ENCODE assay signal across 8 cellular contexts in genomic region chr1:59020151-59020997, GRCh38.
DNase-seq lines count a peak whose midpoint lies in the region; ATAC-seq, FAIRE-seq and TF ChIP-seq lines count a peak whose summit lies in the region.

No MANE protein-coding gene starts in this region.

- H3F3A ChIP-seq in GM23248 (ENCODE audit: insufficient read depth): peaks cover 15% of the 10 kb centered on the region

- peak overlapping the region; percentile 83 for H3K4me2 ChIP-seq in GM23248 (ENCODE audit: unreplicated experiment)

- ATAC-seq in natural killer cell: peak; percentile 84 to 94 (median 87)

- H3K79me2 ChIP-seq in GM23248 (ENCODE audit: insufficient read depth): no peaks in the 10 kb centered on the region

- POLR2A ChIA-PET in GM10248 (lab: Yijun Ruan, JAX): interaction anchor here (1.4 kb wide), 1 partner anchor 236 kb away, joined by 3 read pairs; the partner anchor contains the start of gene JUN

- no peaks in the 10 kb centered on the region for H3K9me3 Mint-ChIP-seq in natural killer cell

- in situ Hi-C loops in GM23248 (cut with MboI): no loop called here

- H3K27ac ChIP-seq in GM23248: peak overlapping the region; percentile 59

- no peaks in the 10 kb centered on the region for H3K9me3 ChIP-seq in GM23248 (ENCODE audit: low read depth)
- no peaks in the 10 kb centered on the region for H3K9me3 ChIP-seq in endocrine pancreas (ENCODE audit: control insufficient read depth, low read length)

- H4K20me1 ChIP-seq in GM23248 (ENCODE audit: insufficient read depth): no peaks in the 10 kb centered on the region

- peaks cover 50% of the 10 kb centered on the region for H3K4me1 ChIP-seq in GM23248 (ENCODE audit: insufficient read depth)
- H3K4me1 ChIP-seq in endocrine pancreas (ENCODE audit: control insufficient read depth, insufficient read depth, low read length): no peaks in the 10 kb centered on the region

- H3K4me3 ChIP-seq in GM23248 (peak overlapping the region; percentile 61), endocrine pancreas (ENCODE audit: control insufficient read depth, insufficient read depth, low read length) (peak overlapping the region; percentile 31)

- DNase-seq in GM10248 (ENCODE audit: extremely low spot score): peak; percentile 75
- peak; percentile 88 for DNase-seq in GM23248
- DNase-seq in M059J (ENCODE audit: low read depth): peak; percentile 88
- peak; percentile 26 for DNase-seq in activated CD4-positive, alpha-beta T cell treated with anti-CD3 and anti-CD28 coated beads, Interleukin-2, amount 50 U/mL, for 1 hour
- DNase-seq in natural killer cell: peak; percentile 39
- DNase-seq in urothelium cell line (ENCODE audit: low spot score): peak; percentile 75
- no peak for DNase-seq in iPS-NIHi7 (ENCODE audit: extremely low spot score)

- H3K4me1 Mint-ChIP-seq in natural killer cell: peaks cover 37 to 40% of the 10 kb centered on the region in 2 donors

- H3K36me3 Mint-ChIP-seq in natural killer cell: no peaks in the 10 kb centered on the region

- no peak for TF ChIP-seq CTCF in GM10248 (IDR thresholded peaks at IDR 0.05; ENCODE audit: control extremely low read depth, extremely low read depth, low read depth, missing control alignments)
- no peak for TF ChIP-seq CTCF in natural killer cell (IDR thresholded peaks at IDR 0.05)

- WGBS in GM23248 (ENCODE audit: low coverage in 1 of 2, low lambda C conversion rate in 2 of 2, missing lambda C conversion rate in 2 of 2), 2 experiments: 46 to 48% methylated on average over 2 of the region's 2 CpGs

- peaks cover 5 to 8% of the 10 kb centered on the region in 2 donors for H3K27me3 Mint-ChIP-seq in natural killer cell (ENCODE audit: low read depth in 2 of 2)

- CTCF ChIA-PET in GM10248 (lab: Yijun Ruan, JAX): interaction anchor here (1.0 to 2.0 kb wide), 6 partner anchors 9 to 251 kb away, joined by 3 to 6 read pairs (median 4); no protein-coding TSS in a partner anchor

- intact Hi-C loops in natural killer cell (cut with micrococcal nuclease): loop anchor here (1.0 to 2.0 kb wide), 2 partner anchors 26 to 236 kb away; partner anchors contain the start of gene JUN

- H3K9me2 ChIP-seq in GM23248 (ENCODE audit: insufficient read depth): no peaks in the 10 kb centered on the region

- peak overlapping the region; percentile 90 to 93 for H3K27ac Mint-ChIP-seq in natural killer cell

- H3K36me3 ChIP-seq in GM23248 (ENCODE audit: low read depth) (no peaks in the 10 kb centered on the region), endocrine pancreas (ENCODE audit: control insufficient read depth, insufficient read depth, low read length) (no peaks in the 10 kb centered on the region)

- FAIRE-seq in urothelium cell line (lab: Jason Lieb, UNC): no peak

- H3K27me3 ChIP-seq in GM23248 (replicated peaks; ENCODE audit: insufficient read depth) (no peaks in the 10 kb centered on the region), endocrine pancreas (ENCODE audit: control insufficient read depth, insufficient read depth, low read length) (no peaks in the 10 kb centered on the region)

- H2AFZ ChIP-seq in GM23248: peak overlapping the region; percentile 90

- peak overlapping the region; percentile 85 for H3K4me3 Mint-ChIP-seq in natural killer cell

- H3K9ac ChIP-seq in GM23248 (peak overlapping the region; percentile 70), endocrine pancreas (ENCODE audit: control insufficient read depth, insufficient read depth, low read length) (no peak overlapping the region)
